Comparison of ENCODE assay signal across 10 cellular contexts in genomic region chr11:70470127-70470526, GRCh38.
DNase-seq lines count a peak whose midpoint lies in the region; ATAC-seq and TF ChIP-seq lines count a peak whose summit lies in the region.
"Had no signal": no experiment of that assay in that cellular context is flagged by ENCODE, and none has a peak within 500 bp of the region (broad histone marks: within the 10 kb centered on the region; RNA-seq: fewer than 3 reads in every experiment).

No MANE protein-coding gene starts in this region.

- POLR2A ChIA-PET in activated B cell treated with CpG ODN at 0.5 μM for 24 hours (lab: Charles Lee): no interaction called here

- H3K4me1 Mint-ChIP-seq in activated B cell treated with CpG ODN at 0.5 μM for 24 hours: peaks cover 12% of the 10 kb centered on the region
- no peaks in the 10 kb centered on the region for H3K4me1 Mint-ChIP-seq in progenitor cell of endocrine pancreas (ENCODE audit: low read depth)

- H3K4me3 Mint-ChIP-seq in activated B cell treated with CpG ODN at 0.5 μM for 24 hours (no peak overlapping the region), progenitor cell of endocrine pancreas (ENCODE audit: low read depth) (no peak overlapping the region)
- H3K4me3 Mint-ChIP-seq: activated naive CD8-positive, alpha-beta T cell treated with anti-CD3 and anti-CD28 coated beads, Interleukin-2, amount 10 ng/mL, durations not matched to agents 7 days and 5 days; neural crest cell had no signal

- H3K27me3 Mint-ChIP-seq in activated B cell treated with CpG ODN at 0.5 μM for 24 hours (peaks cover 7% of the 10 kb centered on the region), progenitor cell of endocrine pancreas (peaks cover 6% of the 10 kb centered on the region)

- TF ChIP-seq CTCF in activated B cell treated with CpG ODN at 0.5 μM for 24 hours (IDR thresholded peaks at IDR 0.05): no peak
- no peak for TF ChIP-seq CTCF in progenitor cell of endocrine pancreas (IDR thresholded peaks at IDR 0.05; ENCODE audit: unreplicated experiment)

- CTCF ChIA-PET in activated B cell treated with CpG ODN at 0.5 μM for 24 hours (lab: Charles Lee): interaction anchor here (1.1 kb wide), 1 partner anchor 550 kb away, joined by 3 read pairs; no protein-coding TSS in a partner anchor

- H3K27ac Mint-ChIP-seq in activated B cell treated with CpG ODN at 0.5 μM for 24 hours (no peak overlapping the region), progenitor cell of endocrine pancreas (peak overlapping the region; percentile 64)
- H3K27ac Mint-ChIP-seq: activated naive CD8-positive, alpha-beta T cell treated with anti-CD3 and anti-CD28 coated beads, Interleukin-2, amount 10 ng/mL, durations not matched to agents 7 days and 5 days had no signal

- H3K9me3 Mint-ChIP-seq in activated B cell treated with CpG ODN at 0.5 μM for 24 hours: no peaks in the 10 kb centered on the region
- H3K9me3 Mint-ChIP-seq in progenitor cell of endocrine pancreas (ENCODE audit: low read depth): no peaks in the 10 kb centered on the region
- H3K9me3 Mint-ChIP-seq: activated naive CD8-positive, alpha-beta T cell treated with anti-CD3 and anti-CD28 coated beads, Interleukin-2, amount 10 ng/mL, durations not matched to agents 7 days and 5 days; neural crest cell had no signal

- H3K36me3 Mint-ChIP-seq in activated B cell treated with CpG ODN at 0.5 μM for 24 hours (ENCODE audit: low read depth): no peaks in the 10 kb centered on the region
- peaks cover 8% of the 10 kb centered on the region for H3K36me3 Mint-ChIP-seq in progenitor cell of endocrine pancreas (ENCODE audit: insufficient read depth)
- H3K36me3 Mint-ChIP-seq: activated naive CD8-positive, alpha-beta T cell treated with anti-CD3 and anti-CD28 coated beads, Interleukin-2, amount 10 ng/mL, durations not matched to agents 7 days and 5 days had no signal

- ATAC-seq in GM18867 (IDR thresholded peaks at IDR 0.05; ENCODE audit: unreplicated experiment) (peak; percentile 70), HG03342 (IDR thresholded peaks at IDR 0.05; ENCODE audit: unreplicated experiment) (peak; percentile 48), activated B cell treated with CpG ODN at 0.5 μM for 24 hours (ENCODE audit: low read depth) (peak; percentile 18), GM19324 (IDR thresholded peaks at IDR 0.05; ENCODE audit: low FRiP score, unreplicated experiment) (no peak)

- DNase-seq in activated B cell treated with CpG ODN at 0.5 μM for 24 hours: no peak
- no peak for DNase-seq in progenitor cell of endocrine pancreas (ENCODE audit: low spot score, unreplicated experiment)
- DNase-seq in SHP77 treated with DMSO at 0.1 percent for 48 hours (lab: John Stamatoyannopoulos, UW): no peak
- no peak for DNase-seq in putamen (ENCODE audit: low spot score)
- no peak for DNase-seq in ecto neural progenitor cell (ENCODE audit: low spot score)
- DNase-seq: activated naive CD8-positive, alpha-beta T cell treated with anti-CD3 and anti-CD28 coated beads, Interleukin-2, amount 10 ng/mL, durations not matched to agents 7 days and 5 days had no signal

- intact Hi-C loops in activated B cell treated with CpG ODN at 0.5 μM for 24 hours (cut with micrococcal nuclease): loop anchor here (2.0 kb wide), 1 partner anchor 783 kb away; no protein-coding TSS in a partner anchor
